ENCODE assay signal across 10 cellular contexts in genomic region chr3:171028025-171028778, GRCh38. TPM values are rescaled to one million over a fixed set of nuclear protein-coding genes. Genes with fewer than 3 reads are reported as not detected.
A peak's percentile ranks its signal among the peaks of the same experiment; 100 is the strongest.
DNase-seq lines count a peak whose midpoint lies in the region; ATAC-seq lines count a peak whose summit lies in the region.
"Had no signal": no experiment of that assay in that cellular context is flagged by ENCODE, and none has a peak within 500 bp of the region (broad histone marks: within the 10 kb centered on the region; RNA-seq: fewer than 3 reads in every experiment).

No MANE protein-coding gene starts in this region.

- DNase-seq in NCI-H146 (lab: John Stamatoyannopoulos, UW) (peak; percentile 30), NCI-H146 treated with DMSO at 0.1 percent for 48 hours (lab: John Stamatoyannopoulos, UW; ENCODE audit: unreplicated experiment) (no peak), NCI-H2227 treated with DMSO at 0.1 percent for 48 hours (lab: John Stamatoyannopoulos, UW) (peak; percentile 50), left ventricle myocardium superior (peak; percentile 65), NCI-H187 treated with DMSO at 0.1 percent for 48 hours (lab: John Stamatoyannopoulos, UW) (no peak), OCI-M1 (lab: John Stamatoyannopoulos, UW) (no peak)

- H3K4me1 Mint-ChIP-seq in activated naive CD8-positive, alpha-beta T cell (ENCODE audit: low read depth), result no peaks in the 10 kb centered on the region

- no peak overlapping the region for H3K27ac ChIP-seq in rectal smooth muscle tissue (ENCODE audit: low read depth, low read length)
- H3K27ac ChIP-seq: A549, VCaP had no signal

- H3K4me3 ChIP-seq in rectal smooth muscle tissue (ENCODE audit: low read length), result peak overlapping the region; percentile 54
- H3K4me3 ChIP-seq: A549 had no signal

- H3K4me3 Mint-ChIP-seq in activated naive CD8-positive, alpha-beta T cell, result no peak overlapping the region

- H3K9me3 Mint-ChIP-seq in activated naive CD8-positive, alpha-beta T cell (ENCODE audit: low read depth), result no peaks in the 10 kb centered on the region

- no peak overlapping the region for H3K9ac ChIP-seq in rectal smooth muscle tissue (ENCODE audit: low read length)

- H3K27ac Mint-ChIP-seq in activated naive CD8-positive, alpha-beta T cell, result peak overlapping the region; percentile 36

- no peaks in the 10 kb centered on the region for H3K36me3 ChIP-seq in rectal smooth muscle tissue (ENCODE audit: control insufficient read depth, insufficient read depth, low read length)

- no peaks in the 10 kb centered on the region for H3K36me3 Mint-ChIP-seq in activated naive CD8-positive, alpha-beta T cell

- no peaks in the 10 kb centered on the region for H3K27me3 ChIP-seq in rectal smooth muscle tissue (ENCODE audit: control insufficient read depth, insufficient read depth, low read length)

- H3K27me3 Mint-ChIP-seq in activated naive CD8-positive, alpha-beta T cell, result peaks cover 22% of the 10 kb centered on the region

- no peaks in the 10 kb centered on the region for H3K4me1 ChIP-seq in rectal smooth muscle tissue (ENCODE audit: control insufficient read depth, insufficient read depth, low read length)
- H3K4me1 ChIP-seq: A549 had no signal

- peak; percentile 83 for ATAC-seq in left ventricle myocardium superior
- ATAC-seq: A549 had no signal

- intact Hi-C loops in left ventricle myocardium superior (cut with micrococcal nuclease), result no loop called here

RNA-seq across cellular contexts. Expression of gene SLC2A2, which starts 1.7 kb away (rescaled TPM):
- not detected for total RNA-seq in left ventricle myocardium superior

Comparison
In these comparisons a context has a peak if more than half of its experiments do, and no peak if none do; other contexts are left out.
1. DNase-seq: peak in NCI-H146 (single experiment), NCI-H2227 treated with DMSO at 0.1 percent for 48 hours (single experiment) and left ventricle myocardium superior (single experiment); none in NCI-H146 treated with DMSO at 0.1 percent for 48 hours (single experiment), NCI-H187 treated with DMSO at 0.1 percent for 48 hours (single experiment) and OCI-M1 (single experiment).